ENCODE assay signal across 8 cellular contexts in genomic region chr2:222943820-222944219, GRCh38.
DNase-seq lines count a peak whose midpoint lies in the region; ATAC-seq, FAIRE-seq and TF ChIP-seq lines count a peak whose summit lies in the region.

No MANE protein-coding gene starts in this region.

- H2AFZ ChIP-seq in fibroblast of lung (ENCODE audit: low read length) = no peak overlapping the region

- H3K4me3 ChIP-seq in fibroblast of lung (replicated peaks in 1 of 4; ENCODE audit: control extremely low read depth in 1 of 4, insufficient read depth in 1 of 4, low read depth in 3 of 4, low read length in 4 of 4) (no peak overlapping the region), small intestine (ENCODE audit: low read depth in 1 of 2, low read length in 2 of 2) (no peak overlapping the region)

- H3K27ac ChIP-seq in fibroblast of lung (ENCODE audit: insufficient read depth, low read length) = no peak overlapping the region
- no peak overlapping the region for H3K27ac ChIP-seq in small intestine (ENCODE audit: low read depth in 1 of 2, low read length in 1 of 2)

- peak overlapping the region; percentile 25 for H3K4me2 ChIP-seq in fibroblast of lung (ENCODE audit: extremely low read depth, insufficient read depth, low read length)

- no peaks in the 10 kb centered on the region for H4K20me1 ChIP-seq in fibroblast of lung (ENCODE audit: control insufficient read depth, extremely low read depth, insufficient read depth, low read length)

- H3K27me3 ChIP-seq in fibroblast of lung (ENCODE audit: control insufficient read depth, insufficient read depth, low read length) = no peaks in the 10 kb centered on the region
- H3K27me3 ChIP-seq in small intestine (ENCODE audit: control insufficient read depth in 2 of 2, insufficient read depth in 2 of 2, low read length in 2 of 2) = no peaks in the 10 kb centered on the region

- FAIRE-seq in small intestine (lab: Jason Lieb, UNC) = no peak

- TF ChIP-seq CTCF in fibroblast of lung (conservative IDR thresholded peaks at IDR 0.05 in 1 of 2, IDR thresholded peaks at IDR 0.05 in 1 of 2; ENCODE audit: low read depth in 1 of 2, low read length in 2 of 2) = no peak
- TF ChIP-seq CTCF in omental fat pad (IDR thresholded peaks at IDR 0.05) = no peak

- ATAC-seq in GM21360 (IDR thresholded peaks at IDR 0.05; ENCODE audit: unreplicated experiment) (peak; percentile 79), HG03175 (IDR thresholded peaks at IDR 0.05; ENCODE audit: unreplicated experiment) (peak; percentile 58), omental fat pad (ENCODE audit: low FRiP score) (no peak)

- H3K36me3 ChIP-seq in fibroblast of lung (ENCODE audit: control insufficient read depth, insufficient read depth, low read length) (no peaks in the 10 kb centered on the region), small intestine (ENCODE audit: control insufficient read depth in 2 of 2, insufficient read depth in 2 of 2, low read length in 2 of 2) (peaks cover 2 to 4% of the 10 kb centered on the region in 2 donors)

- H3K9ac ChIP-seq in fibroblast of lung (ENCODE audit: insufficient read depth, low read length) = no peak overlapping the region

- WGBS in small intestine, 3 donors = 55 to 73% (median 58%) methylated on average over 1 of the region's 1 CpG

- peaks cover 5% of the 10 kb centered on the region for H3K79me2 ChIP-seq in fibroblast of lung (ENCODE audit: control insufficient read depth, insufficient read depth, low read length)

- peaks cover 2% of the 10 kb centered on the region for H3K4me1 ChIP-seq in fibroblast of lung (ENCODE audit: control insufficient read depth, extremely low read depth, insufficient read depth, low read length)
- H3K4me1 ChIP-seq in small intestine (ENCODE audit: control insufficient read depth in 2 of 2, insufficient read depth in 1 of 2, low read depth in 1 of 2, low read length in 1 of 2) = no peaks in the 10 kb centered on the region

- H3K9me3 ChIP-seq in fibroblast of lung (ENCODE audit: control insufficient read depth, insufficient read depth, low read depth, low read length) (no peaks in the 10 kb centered on the region), small intestine (ENCODE audit: control insufficient read depth, low read depth) (no peaks in the 10 kb centered on the region)

- DNase-seq in ELR (ENCODE audit: low read depth) (peak; percentile 56), fibroblast of lung (ENCODE audit: low read depth in 2 of 2) (peak; percentile 48 to 79), LoVo (ENCODE audit: low spot score) (no peak), NCI-H2171 treated with DMSO at 0.1 percent for 48 hours (lab: John Stamatoyannopoulos, UW) (no peak), small intestine (no peak), omental fat pad (ENCODE audit: low spot score) (no peak)

Comparison
In these comparisons a context has a peak if more than half of its experiments do, and no peak if none do; other contexts are left out.
1. DNase-seq: peak in ELR (single experiment) and fibroblast of lung (2 of 2); none in LoVo (single experiment), NCI-H2171 treated with DMSO at 0.1 percent for 48 hours (single experiment), small intestine (single experiment) and omental fat pad (single experiment).